In genomic region chr1:40944841-40945430, GRCh38 we compare ENCODE assay signal across 1 cellular context.
TF ChIP-seq lines count a peak whose summit lies in the region.

No MANE protein-coding gene starts in this region.

TF ChIP-seq in HepG2, 621 proteins besides CTCF, POLR2A, EP300 and RAD21 (continued from another document and continues in another):
- TF ChIP-seq ELK4 (CRISPR knock-in tag; IDR thresholded peaks at IDR 0.05; ENCODE audit: borderline replicate concordance) = no peak
- TF ChIP-seq SRSF1 (optimal IDR thresholded peaks at IDR 0.05; ENCODE audit: low read depth, low read length) = no peak
- no peak for TF ChIP-seq ZNF773 (CRISPR knock-in tag; IDR thresholded peaks at IDR 0.05; ENCODE audit: borderline replicate concordance)
- TF ChIP-seq ZNF503 (CRISPR knock-in tag; IDR thresholded peaks at IDR 0.05) = no peak
- peak; percentile 55; the same call in 1 of the 2 replicates for TF ChIP-seq ISL2 (CRISPR knock-in tag; IDR thresholded peaks at IDR 0.05)
- no peak for TF ChIP-seq ZNF639 (CRISPR knock-in tag; conservative IDR thresholded peaks at IDR 0.05)
- no peak for TF ChIP-seq ZBTB44 (CRISPR knock-in tag; IDR thresholded peaks at IDR 0.05)
- TF ChIP-seq BHLHE40 (IDR thresholded peaks at IDR 0.05; ENCODE audit: low read length) = no peak
- no peak for TF ChIP-seq ZFP82 (CRISPR knock-in tag; IDR thresholded peaks at IDR 0.05; ENCODE audit: borderline replicate concordance)
- TF ChIP-seq TMF1 (CRISPR knock-in tag; IDR thresholded peaks at IDR 0.05; ENCODE audit: low read depth) = no peak
- no peak for TF ChIP-seq ZSCAN5A (CRISPR knock-in tag; IDR thresholded peaks at IDR 0.05; ENCODE audit: borderline replicate concordance)
- no peak for TF ChIP-seq ATF1 (CRISPR knock-in tag; IDR thresholded peaks at IDR 0.05)
- TF ChIP-seq ZSCAN20 (CRISPR knock-in tag; IDR thresholded peaks at IDR 0.05; ENCODE audit: borderline replicate concordance) = no peak
- no peak for TF ChIP-seq SIN3A (IDR thresholded peaks at IDR 0.05; ENCODE audit: borderline replicate concordance, low read depth, low read length)
- no peak for TF ChIP-seq HNRNPK (IDR thresholded peaks at IDR 0.05; ENCODE audit: low read depth, low read length, poor library complexity, severe bottlenecking)
- TF ChIP-seq ZNF709 (CRISPR knock-in tag; IDR thresholded peaks at IDR 0.05) = no peak
- peak; percentile 39; the same call in 1 of the 2 replicates for TF ChIP-seq FOSL2 (CRISPR knock-in tag; IDR thresholded peaks at IDR 0.05)
- no peak for TF ChIP-seq DNMT3B (CRISPR knock-in tag; conservative IDR thresholded peaks at IDR 0.05)
- no peak; the same call in 1 of the 2 replicates for TF ChIP-seq TBX2 (CRISPR knock-in tag; IDR thresholded peaks at IDR 0.05; ENCODE audit: borderline replicate concordance)
- no peak for TF ChIP-seq ZNF616 (CRISPR knock-in tag; IDR thresholded peaks at IDR 0.05; ENCODE audit: low read depth)
- TF ChIP-seq ARID2 (CRISPR knock-in tag; IDR thresholded peaks at IDR 0.05; ENCODE audit: borderline replicate concordance) = no peak
- TF ChIP-seq NR2F1 (CRISPR knock-in tag; IDR thresholded peaks at IDR 0.05) = no peak
- TF ChIP-seq KIAA2018 (CRISPR knock-in tag; IDR thresholded peaks at IDR 0.05; ENCODE audit: borderline replicate concordance) = no peak
- no peak for TF ChIP-seq ZNF30 (CRISPR knock-in tag; IDR thresholded peaks at IDR 0.05)
- TF ChIP-seq LCORL (IDR thresholded peaks at IDR 0.05) = 0 out of 2 replicates have a peak, but pooled peaks have one; percentile 28
- TF ChIP-seq LCORL (CRISPR knock-in tag; IDR thresholded peaks at IDR 0.05) = 0 out of 2 replicates have a peak, but pooled peaks have one; percentile 22
- no peak; the same call in 1 of the 2 replicates for TF ChIP-seq NR2F6 (IDR thresholded peaks at IDR 0.05)
- TF ChIP-seq NR2F6 (CRISPR knock-in tag; IDR thresholded peaks at IDR 0.05) = peak; percentile 41; the same call in 1 of the 2 replicates
- no peak for TF ChIP-seq THYN1 (CRISPR knock-in tag; IDR thresholded peaks at IDR 0.05; ENCODE audit: borderline replicate concordance, low read depth)
- no peak for TF ChIP-seq KAT2B (IDR thresholded peaks at IDR 0.05; ENCODE audit: borderline replicate concordance, low read depth, low read length)
- peak; percentile 54; the same call in 1 of the 2 replicates for TF ChIP-seq ZSCAN21 (CRISPR knock-in tag; IDR thresholded peaks at IDR 0.05; ENCODE audit: borderline replicate concordance)
- TF ChIP-seq SP4 (CRISPR knock-in tag; IDR thresholded peaks at IDR 0.05) = no peak
- TF ChIP-seq MED1 (CRISPR knock-in tag; IDR thresholded peaks at IDR 0.05) = peak; percentile 78
- TF ChIP-seq HOXA9 (CRISPR knock-in tag; IDR thresholded peaks at IDR 0.05; ENCODE audit: borderline replicate concordance) = no peak
- TF ChIP-seq ZBTB46 (CRISPR knock-in tag; IDR thresholded peaks at IDR 0.05; ENCODE audit: borderline replicate concordance) = no peak
- TF ChIP-seq POLR2AphosphoS2 (IDR thresholded peaks at IDR 0.05; ENCODE audit: low read depth, low read length) = no peak
- TF ChIP-seq ZNF274 (CRISPR knock-in tag; IDR thresholded peaks at IDR 0.05) = no peak
- no peak for TF ChIP-seq GMEB2 (CRISPR knock-in tag; IDR thresholded peaks at IDR 0.05; ENCODE audit: low read depth)
- no peak for TF ChIP-seq ZNF530 (CRISPR knock-in tag; IDR thresholded peaks at IDR 0.05; ENCODE audit: low read depth)
- TF ChIP-seq ZNF740 (CRISPR knock-in tag; IDR thresholded peaks at IDR 0.05) = no peak
